ENCODE assay signal across 8 cellular contexts in the genomic region with DNA sequence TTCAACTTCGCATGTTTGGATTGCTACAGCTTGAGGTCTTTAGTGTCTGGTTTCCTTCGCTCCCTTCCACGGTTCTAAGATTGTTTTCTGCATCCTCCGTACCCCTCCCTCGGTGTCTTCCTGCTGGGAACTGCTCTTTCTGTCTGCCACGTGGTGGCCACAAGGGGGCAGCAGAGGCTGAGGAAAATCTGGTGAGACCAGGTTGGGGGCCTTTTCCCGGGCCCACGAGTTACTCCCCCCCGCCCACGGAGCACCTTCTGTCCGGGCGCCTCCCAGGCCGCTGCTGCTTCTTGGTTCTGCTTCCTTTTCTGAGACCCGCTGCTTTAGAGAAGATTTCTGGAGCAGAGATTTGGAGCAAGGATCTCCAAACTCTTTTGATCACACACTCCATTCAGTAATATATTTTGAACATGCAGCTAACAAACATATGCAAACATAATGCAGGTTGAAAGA. TPM values are rescaled to one million over a fixed set of nuclear protein-coding genes. Genes with fewer than 3 reads are reported as not detected.
DNase-seq lines count a peak whose midpoint lies in the region; ATAC-seq and TF ChIP-seq lines count a peak whose summit lies in the region.

No MANE protein-coding gene starts in this region.

- TF ChIP-seq CTCF in CD4-positive, alpha-beta T cell (IDR thresholded peaks at IDR 0.05): peak; percentile 97
- TF ChIP-seq CTCF in foreskin keratinocyte (conservative IDR thresholded peaks at IDR 0.05): peak; percentile 87

- peak; percentile 50 to 77 (median 64) for DNase-seq in CD4-positive, alpha-beta T cell
- peak; percentile 55 for DNase-seq in RKO (ENCODE audit: low spot score)
- DNase-seq in activated T-helper 2 cell treated with anti-CD3 and anti-CD28 coated beads, Interferon-gamma antibody, Interleukin-2, Interleukin-4, amounts not matched to agents 10 μg/mL and 5 μg/mL and 100 μg/mL, durations not matched to agents 14 hours and 24 hours and 36 hours (ENCODE audit: low spot score): peak; percentile 51
- DNase-seq in foreskin keratinocyte: peak in 1 of 2 donors; percentile 26
- DNase-seq in occipital lobe (lab: John Stamatoyannopoulos, UW): peak; percentile 40
- peak; percentile 50 for DNase-seq in stromal cell of bone marrow (ENCODE audit: low read depth)

- H3K27me3 Mint-ChIP-seq in CD4-positive, alpha-beta T cell: no peaks in the 10 kb centered on the region
- H3K27me3 Mint-ChIP-seq in activated T-helper 2 cell treated with anti-CD3 and anti-CD28 coated beads, Interferon-gamma antibody, Interleukin-2, Interleukin-4, amounts not matched to agents 10 μg/mL and 5 μg/mL and 100 μg/mL, durations not matched to agents 14 hours and 24 hours and 36 hours (ENCODE audit: low read depth): peaks cover 24% of the 10 kb centered on the region

- H3K4me1 ChIP-seq in foreskin keratinocyte: no peaks in the 10 kb centered on the region

- no peaks in the 10 kb centered on the region for H3K27me3 ChIP-seq in CD4-positive, alpha-beta T cell (ENCODE audit: control insufficient read depth, insufficient read depth, low read length)
- H3K27me3 ChIP-seq in foreskin keratinocyte: no peaks in the 10 kb centered on the region

- no peak overlapping the region for H3K27ac Mint-ChIP-seq in CD4-positive, alpha-beta T cell
- no peak overlapping the region for H3K27ac Mint-ChIP-seq in activated T-helper 2 cell treated with anti-CD3 and anti-CD28 coated beads, Interferon-gamma antibody, Interleukin-2, Interleukin-4, amounts not matched to agents 10 μg/mL and 5 μg/mL and 100 μg/mL, durations not matched to agents 14 hours and 24 hours and 36 hours

- H3K4me1 Mint-ChIP-seq in CD4-positive, alpha-beta T cell (ENCODE audit: low read depth): peaks cover 6% of the 10 kb centered on the region
- peaks cover 18% of the 10 kb centered on the region for H3K4me1 Mint-ChIP-seq in activated T-helper 2 cell treated with anti-CD3 and anti-CD28 coated beads, Interferon-gamma antibody, Interleukin-2, Interleukin-4, amounts not matched to agents 10 μg/mL and 5 μg/mL and 100 μg/mL, durations not matched to agents 14 hours and 24 hours and 36 hours (ENCODE audit: low read depth)

- ATAC-seq in CD4-positive, alpha-beta T cell (ENCODE audit: poor library complexity): peak; percentile 84
- ATAC-seq in HG02642 (IDR thresholded peaks at IDR 0.05; ENCODE audit: poor library complexity, unreplicated experiment) (peak; percentile 55), foreskin keratinocyte (peak; percentile 58), HG03135 (IDR thresholded peaks at IDR 0.05; ENCODE audit: unreplicated experiment) (no peak)

- H3K36me3 Mint-ChIP-seq in CD4-positive, alpha-beta T cell (ENCODE audit: low read depth): no peaks in the 10 kb centered on the region
- no peaks in the 10 kb centered on the region for H3K36me3 Mint-ChIP-seq in activated T-helper 2 cell treated with anti-CD3 and anti-CD28 coated beads, Interferon-gamma antibody, Interleukin-2, Interleukin-4, amounts not matched to agents 10 μg/mL and 5 μg/mL and 100 μg/mL, durations not matched to agents 14 hours and 24 hours and 36 hours (ENCODE audit: low read depth)

- CTCF ChIA-PET in CD4-positive, alpha-beta T cell (lab: Charles Lee): interaction anchor here (0.9 to 1.9 kb wide), 3 partner anchors 9 to 96 kb away, joined by 4 to 7 read pairs (median 6); no protein-coding TSS in a partner anchor

- no peaks in the 10 kb centered on the region for H3K9me3 ChIP-seq in CD4-positive, alpha-beta T cell (ENCODE audit: control insufficient read depth, low read length)

- intact Hi-C loops in CD4-positive, alpha-beta T cell (cut with DNase I, micrococcal nuclease): loop anchor here (2.0 to 5.0 kb wide), 6 partner anchors 43 to 622 kb away; no protein-coding TSS in a partner anchor
- intact Hi-C loops in activated T-helper 2 cell treated with anti-CD3 and anti-CD28 coated beads, Interferon-gamma antibody, Interleukin-2, Interleukin-4, amounts not matched to agents 10 μg/mL and 5 μg/mL and 100 μg/mL, durations not matched to agents 14 hours and 24 hours and 36 hours (cut with micrococcal nuclease): loop anchor here (10.0 kb wide), 1 partner anchor 170 kb away; no protein-coding TSS in a partner anchor

- H3K27ac ChIP-seq in CD4-positive, alpha-beta T cell (ENCODE audit: low read depth, low read length): no peak overlapping the region
- H3K27ac ChIP-seq in foreskin keratinocyte: no peak overlapping the region

- no peak overlapping the region for H3K4me3 Mint-ChIP-seq in CD4-positive, alpha-beta T cell
- peak overlapping the region; percentile 23 for H3K4me3 Mint-ChIP-seq in activated T-helper 2 cell treated with anti-CD3 and anti-CD28 coated beads, Interferon-gamma antibody, Interleukin-2, Interleukin-4, amounts not matched to agents 10 μg/mL and 5 μg/mL and 100 μg/mL, durations not matched to agents 14 hours and 24 hours and 36 hours (ENCODE audit: low read depth)

- POLR2A ChIA-PET in CD4-positive, alpha-beta T cell (lab: Charles Lee): interaction anchor here (0.9 to 1.0 kb wide), 2 partner anchors 49 to 68 kb away, joined by 3 read pairs; no protein-coding TSS in a partner anchor

- H3K9me3 Mint-ChIP-seq in CD4-positive, alpha-beta T cell: no peaks in the 10 kb centered on the region
- peaks cover 9% of the 10 kb centered on the region for H3K9me3 Mint-ChIP-seq in activated T-helper 2 cell treated with anti-CD3 and anti-CD28 coated beads, Interferon-gamma antibody, Interleukin-2, Interleukin-4, amounts not matched to agents 10 μg/mL and 5 μg/mL and 100 μg/mL, durations not matched to agents 14 hours and 24 hours and 36 hours

RNA-seq across cellular contexts. Expression of a gene that starts 21.1 kb away (rescaled TPM):
- total RNA-seq in CD4-positive, alpha-beta T cell: under 1 TPM; 0.47 to 0.53 TPM
- 0.48 and 0.52 TPM in 2 replicates for total RNA-seq in activated T-helper 2 cell treated with anti-CD3 and anti-CD28 coated beads, Interferon-gamma antibody, Interleukin-2, Interleukin-4, amounts not matched to agents 10 μg/mL and 5 μg/mL and 100 μg/mL, durations not matched to agents 14 hours and 24 hours and 36 hours
- total RNA-seq in foreskin keratinocyte: 0.31 and 0.32 TPM in 2 replicates
- polyA plus RNA-seq in foreskin keratinocyte: 0.18 and 0.21 TPM in 2 replicates
- 5.0 TPM for total RNA-seq in occipital lobe

RNA-seq across cellular contexts. Expression of a gene that starts 52.5 kb away (rescaled TPM):
- total RNA-seq in CD4-positive, alpha-beta T cell: 100 to 1,000 TPM; 190 to 202 TPM
- 84.2 and 90.7 TPM in 2 replicates for total RNA-seq in activated T-helper 2 cell treated with anti-CD3 and anti-CD28 coated beads, Interferon-gamma antibody, Interleukin-2, Interleukin-4, amounts not matched to agents 10 μg/mL and 5 μg/mL and 100 μg/mL, durations not matched to agents 14 hours and 24 hours and 36 hours
- 12.3 and 13.2 TPM in 2 replicates for total RNA-seq in foreskin keratinocyte
- 18.5 and 19.1 TPM in 2 replicates for polyA plus RNA-seq in foreskin keratinocyte
- total RNA-seq in occipital lobe: 0.78 TPM

RNA-seq across cellular contexts. Expression of a gene that starts 55.0 kb away (rescaled TPM):
- 10 to 100 TPM; 62.0 to 65.6 TPM for total RNA-seq in CD4-positive, alpha-beta T cell
- total RNA-seq in activated T-helper 2 cell treated with anti-CD3 and anti-CD28 coated beads, Interferon-gamma antibody, Interleukin-2, Interleukin-4, amounts not matched to agents 10 μg/mL and 5 μg/mL and 100 μg/mL, durations not matched to agents 14 hours and 24 hours and 36 hours: 80.8 and 85.2 TPM in 2 replicates
- total RNA-seq in foreskin keratinocyte (37.3 and 38.5 TPM in 2 replicates), occipital lobe (18.1 TPM)
- 33.4 and 39.0 TPM in 2 replicates for polyA plus RNA-seq in foreskin keratinocyte
